Comparison of ENCODE assay signal across 11 cellular contexts in genomic region chr6:29968130-29968529, GRCh38. TPM values are rescaled to one million over a fixed set of nuclear protein-coding genes. Genes with fewer than 3 reads are reported as not detected.
DNase-seq lines count a peak whose midpoint lies in the region; ATAC-seq and TF ChIP-seq lines count a peak whose summit lies in the region.
"Had no signal": no experiment of that assay in that cellular context is flagged by ENCODE, and none has a peak within 500 bp of the region (broad histone marks: within the 10 kb centered on the region; RNA-seq: fewer than 3 reads in every experiment).

No MANE protein-coding gene starts in this region.

- no peak for TF ChIP-seq RAD21 in Ishikawa (IDR thresholded peaks at IDR 0.05; ENCODE audit: low read depth)

- DNase-seq in EH (ENCODE audit: low read depth) (peak; percentile 47), body of pancreas (peak; percentile 50 to 73 (median 62)), lung microvascular endothelial cell (ENCODE audit: low read depth in 2 of 2) (peak; percentile 76 to 82), NCI-H748 (lab: John Stamatoyannopoulos, UW; ENCODE audit: unreplicated experiment) (no peak), NCI-H345 (lab: John Stamatoyannopoulos, UW) (no peak)
- no peak for DNase-seq in stimulated activated naive CD8-positive, alpha-beta T cell treated with anti-CD3 and anti-CD28 coated beads, Interleukin-15, Interleukin-2, amounts not matched to agents 100 U/mL and 50 U/mL, for 24 hours
- DNase-seq: midbrain, NCI-H1694 treated with DMSO at 0.1 percent for 48 hours had no signal

- H3K9me3 ChIP-seq in body of pancreas = no peaks in the 10 kb centered on the region
- H3K9me3 ChIP-seq: prostate gland had no signal

- H3K4me1 ChIP-seq in body of pancreas = peaks cover 44% of the 10 kb centered on the region
- H3K4me1 ChIP-seq: prostate gland had no signal

- intact Hi-C loops in body of pancreas (cut with DNase I) = no loop called here

- H3K4me3 ChIP-seq in body of pancreas = no peak overlapping the region
- H3K4me3 ChIP-seq: prostate gland had no signal

- H3K27me3 ChIP-seq in body of pancreas = no peaks in the 10 kb centered on the region

- peak; percentile 30 for ATAC-seq in body of pancreas
- ATAC-seq in stimulated activated naive CD8-positive, alpha-beta T cell treated with anti-CD3 and anti-CD28 coated beads, Interleukin-15, Interleukin-2, amounts not matched to agents 100 U/mL and 50 U/mL, for 24 hours = no peak
- no peak for ATAC-seq in HG02970 (IDR thresholded peaks at IDR 0.05; ENCODE audit: low FRiP score, unreplicated experiment)

- TF ChIP-seq CTCF in body of pancreas (IDR thresholded peaks at IDR 0.05) = no peak

- 15 to 26% methylated on average over 2 of the region's 2 CpGs for WGBS in body of pancreas, 2 donors

- peak overlapping the region; percentile 16 to 88 (median 62) for H3K27ac ChIP-seq in body of pancreas
- H3K27ac ChIP-seq: prostate gland had no signal

- no peaks in the 10 kb centered on the region for H3K36me3 ChIP-seq in body of pancreas (replicated peaks in 1 of 2; ENCODE audit: insufficient read depth in 1 of 2, low read depth in 2 of 2)
- H3K36me3 ChIP-seq: prostate gland had no signal

- TF ChIP-seq POLR2A in body of pancreas (IDR thresholded peaks at IDR 0.05) = no peak

- TF ChIP-seq EP300 in Ishikawa (IDR thresholded peaks at IDR 0.05; ENCODE audit: borderline replicate concordance) = no peak

TF ChIP-seq in Ishikawa, 13 proteins besides CTCF, POLR2A, EP300 and RAD21:
- TF ChIP-seq NFIC (IDR thresholded peaks at IDR 0.05) (peak; percentile 49), MAX (IDR thresholded peaks at IDR 0.05) (peak; percentile 54), TCF12 (IDR thresholded peaks at IDR 0.05; ENCODE audit: low read depth) (no peak)
TF ChIP-seq in Ishikawa: peak in this region for 2.

RNA-seq across cellular contexts. Expression of gene HLA-A, which starts 25.8 kb away (rescaled TPM):
- 100 to 1,000 TPM; 104 to 281 TPM for total RNA-seq in body of pancreas
- total RNA-seq in lung microvascular endothelial cell = 536 and 593 TPM in 2 replicates

Comparison
In these comparisons a context has a peak if more than half of its experiments do, and no peak if none do; other contexts are left out.
1. DNase-seq: peak in EH (single experiment), body of pancreas (4 of 4) and lung microvascular endothelial cell (2 of 2); none in NCI-H748 (single experiment), NCI-H345 (single experiment) and stimulated activated naive CD8-positive, alpha-beta T cell treated with anti-CD3 and anti-CD28 coated beads, Interleukin-15, Interleukin-2, amounts not matched to agents 100 U/mL and 50 U/mL, for 24 hours (single experiment).